7 cellular contexts compared by ENCODE assay signal in genomic region chrX:19886888-19887531, GRCh38. TPM values are rescaled to one million over a fixed set of nuclear protein-coding genes. Genes with fewer than 3 reads are reported as not detected.
DNase-seq lines count a peak whose midpoint lies in the region; ATAC-seq and TF ChIP-seq lines count a peak whose summit lies in the region.

No MANE protein-coding gene starts in this region.

- no peaks in the 10 kb centered on the region for H3K27me3 ChIP-seq in hepatocyte

- TF ChIP-seq CTCF in LNCaP clone FGC (IDR thresholded peaks at IDR 0.05; ENCODE audit: control insufficient read depth, extremely low read depth, insufficient read depth): no peak
- TF ChIP-seq CTCF in hepatocyte (IDR thresholded peaks at IDR 0.05; ENCODE audit: poor library complexity): no peak

- H3K79me2 ChIP-seq in hepatocyte: peaks cover 5% of the 10 kb centered on the region

- 60% methylated on average over 4 of the region's 83 CpGs for WGBS in hepatocyte (ENCODE audit: low lambda C conversion rate, missing lambda C conversion rate)

- H3K4me2 ChIP-seq in hepatocyte: peak overlapping the region; percentile 82

- H4K20me1 ChIP-seq in hepatocyte (ENCODE audit: insufficient read depth, poor library complexity, severe bottlenecking): no peaks in the 10 kb centered on the region

- H3K27ac Mint-ChIP-seq in activated naive CD4-positive, alpha-beta T cell treated with anti-CD3 and anti-CD28 coated beads, Interleukin-2, amount 50 U/mL, for 24 hours: no peak overlapping the region

- no peaks in the 10 kb centered on the region for H3K9me3 ChIP-seq in hepatocyte (ENCODE audit: low read depth)

- H3K9me2 ChIP-seq in hepatocyte (replicated peaks; ENCODE audit: insufficient read depth): no peaks in the 10 kb centered on the region

- no peaks in the 10 kb centered on the region for H3K27me3 Mint-ChIP-seq in activated naive CD4-positive, alpha-beta T cell treated with anti-CD3 and anti-CD28 coated beads, Interleukin-2, amount 50 U/mL, for 24 hours

- peak overlapping the region; percentile 66 for H2AFZ ChIP-seq in hepatocyte

- H3K4me3 Mint-ChIP-seq in activated naive CD4-positive, alpha-beta T cell treated with anti-CD3 and anti-CD28 coated beads, Interleukin-2, amount 50 U/mL, for 24 hours: peak overlapping the region; percentile 84

- H3K4me3 ChIP-seq in LNCaP clone FGC (ENCODE audit: low read depth, low read length) (peak overlapping the region; percentile 47), hepatocyte (peak overlapping the region; percentile 61), skeletal muscle cell (ENCODE audit: low read depth, low read length) (peak overlapping the region; percentile 54)

- H3K4me1 ChIP-seq in hepatocyte (ENCODE audit: insufficient read depth): no peaks in the 10 kb centered on the region

- DNase-seq in GM19238 (ENCODE audit: insufficient read length, low spot score) (peak; percentile 27), LNCaP clone FGC (ENCODE audit: low read depth) (no peak), hepatocyte (ENCODE audit: low spot score) (no peak), skeletal muscle cell (ENCODE audit: low read depth) (no peak), mesenteric fat pad (ENCODE audit: low spot score) (no peak)

- peaks cover 54% of the 10 kb centered on the region for H3K4me1 Mint-ChIP-seq in activated naive CD4-positive, alpha-beta T cell treated with anti-CD3 and anti-CD28 coated beads, Interleukin-2, amount 50 U/mL, for 24 hours

- no peak overlapping the region for H3K27ac ChIP-seq in hepatocyte

- H3K9me3 Mint-ChIP-seq in activated naive CD4-positive, alpha-beta T cell treated with anti-CD3 and anti-CD28 coated beads, Interleukin-2, amount 50 U/mL, for 24 hours: no peaks in the 10 kb centered on the region

- H3K36me3 Mint-ChIP-seq in activated naive CD4-positive, alpha-beta T cell treated with anti-CD3 and anti-CD28 coated beads, Interleukin-2, amount 50 U/mL, for 24 hours: no peaks in the 10 kb centered on the region

- no peaks in the 10 kb centered on the region for H3K36me3 ChIP-seq in hepatocyte (replicated peaks; ENCODE audit: insufficient read depth, low read depth)

- ATAC-seq in GM18873 (IDR thresholded peaks at IDR 0.05; ENCODE audit: low FRiP score, unreplicated experiment): no peak

RNA-seq across cellular contexts. Expression of gene SH3KBP1, which starts 0.4 kb away (rescaled TPM):
- total RNA-seq in hepatocyte: 15.2 and 16.9 TPM in 2 replicates
- 14.2 and 18.1 TPM in 2 replicates for polyA plus RNA-seq in hepatocyte
- 101 TPM for total RNA-seq in mesenteric fat pad
